Comparison of ENCODE assay signal across 29 cellular contexts in genomic region chr7:39248693-39249090, GRCh38.
DNase-seq lines count a peak whose midpoint lies in the region; ATAC-seq lines count a peak whose summit lies in the region.
"Had no signal": no experiment of that assay in that cellular context is flagged by ENCODE, and none has a peak within 500 bp of the region (broad histone marks: within the 10 kb centered on the region; RNA-seq: fewer than 3 reads in every experiment).

No MANE protein-coding gene starts in this region.

- H3K4me1 Mint-ChIP-seq in activated naive CD4-positive, alpha-beta T cell treated with anti-CD3 and anti-CD28 coated beads, Interleukin-2, amount 10 ng/mL, durations not matched to agents 7 days and 5 days: no peaks in the 10 kb centered on the region
- H3K4me1 Mint-ChIP-seq: activated CD4-positive, alpha-beta T cell treated with anti-CD3 and anti-CD28 coated beads, Interleukin-2, amount 10 ng/mL, durations not matched to agents 24 days and 14 days; naive B cell; T-cell had no signal

- no peak for ATAC-seq in HG03135 (IDR thresholded peaks at IDR 0.05; ENCODE audit: unreplicated experiment)
- no peak for ATAC-seq in GM19035 (IDR thresholded peaks at IDR 0.05; ENCODE audit: unreplicated experiment)
- ATAC-seq: psoas muscle, T-cell had no signal

- no peaks in the 10 kb centered on the region for H3K27me3 Mint-ChIP-seq in activated naive CD4-positive, alpha-beta T cell treated with anti-CD3 and anti-CD28 coated beads, Interleukin-2, amount 10 ng/mL, durations not matched to agents 7 days and 5 days
- H3K27me3 Mint-ChIP-seq: activated CD4-positive, alpha-beta T cell treated with anti-CD3 and anti-CD28 coated beads, Interleukin-2, amount 10 ng/mL, durations not matched to agents 24 days and 14 days had no signal

- H3K27ac Mint-ChIP-seq in activated naive CD4-positive, alpha-beta T cell treated with anti-CD3 and anti-CD28 coated beads, Interleukin-2, amount 10 ng/mL, durations not matched to agents 7 days and 5 days: no peak overlapping the region
- H3K27ac Mint-ChIP-seq: activated CD4-positive, alpha-beta T cell treated with anti-CD3 and anti-CD28 coated beads, Interleukin-2, amount 10 ng/mL, durations not matched to agents 24 days and 14 days; mesothelial cell of epicardium; naive B cell; T-cell had no signal

- peak; percentile 55 for DNase-seq in ELF-1 (ENCODE audit: low read depth, low spot score)
- DNase-seq in NCI-H82 (lab: John Stamatoyannopoulos, UW): peak; percentile 84
- peak; percentile 83 for DNase-seq in islet precursor cell
- DNase-seq in stromal cell of bone marrow (ENCODE audit: low read depth): peak; percentile 6
- DNase-seq in activated naive CD4-positive, alpha-beta T cell treated with anti-CD3 and anti-CD28 coated beads, Interleukin-2, amount 10 ng/mL, durations not matched to agents 7 days and 5 days: no peak
- DNase-seq: activated CD4-positive, alpha-beta T cell treated with anti-CD3 and anti-CD28 coated beads, Interleukin-2, amount 10 ng/mL, durations not matched to agents 24 days and 14 days; activated CD8-positive, alpha-beta memory T cell treated with anti-CD3 and anti-CD28 coated beads for 24 hours; activated gamma-delta T cell; activated T-cell treated with anti-CD3 and anti-CD28 coated beads, Interleukin-2, amount 50 U/mL, for 1 hour; C1 segment of cervical spinal cord; Caco-2; effector memory CD4-positive, alpha-beta T cell; erythroblast; GM23248; KBM-7; left ventricle myocardium inferior; naive B cell; NCI-H2029; NCI-H226; NCI-H774; occipital lobe; psoas muscle; SJCRH30; stimulated activated CD4-positive, alpha-beta T cell treated with anti-CD3 and anti-CD28 coated beads, Interleukin-4, amount 100 ng/mL, for 24 hours; T-cell; tibial artery had no signal

- H3K9me3 Mint-ChIP-seq in activated naive CD4-positive, alpha-beta T cell treated with anti-CD3 and anti-CD28 coated beads, Interleukin-2, amount 10 ng/mL, durations not matched to agents 7 days and 5 days: no peaks in the 10 kb centered on the region
- H3K9me3 Mint-ChIP-seq: activated CD4-positive, alpha-beta T cell treated with anti-CD3 and anti-CD28 coated beads, Interleukin-2, amount 10 ng/mL, durations not matched to agents 24 days and 14 days; mesothelial cell of epicardium; naive B cell; T-cell had no signal

- H3K36me3 Mint-ChIP-seq in activated naive CD4-positive, alpha-beta T cell treated with anti-CD3 and anti-CD28 coated beads, Interleukin-2, amount 10 ng/mL, durations not matched to agents 7 days and 5 days: no peaks in the 10 kb centered on the region
- H3K36me3 Mint-ChIP-seq: mesothelial cell of epicardium, naive B cell, T-cell had no signal

- CTCF ChIA-PET in activated naive CD4-positive, alpha-beta T cell treated with anti-CD3 and anti-CD28 coated beads, Interleukin-2, amount 10 ng/mL, durations not matched to agents 7 days and 5 days (lab: Charles Lee): no interaction called here

- H3K4me3 Mint-ChIP-seq in activated naive CD4-positive, alpha-beta T cell treated with anti-CD3 and anti-CD28 coated beads, Interleukin-2, amount 10 ng/mL, durations not matched to agents 7 days and 5 days: no peak overlapping the region
- H3K4me3 Mint-ChIP-seq: activated CD4-positive, alpha-beta T cell treated with anti-CD3 and anti-CD28 coated beads, Interleukin-2, amount 10 ng/mL, durations not matched to agents 24 days and 14 days; mesothelial cell of epicardium; naive B cell; T-cell had no signal
